ENCODE assay signal across 20 cellular contexts in genomic region chr13:97548138-97548537, GRCh38.
A peak's percentile ranks its signal among the peaks of the same experiment; 100 is the strongest.
DNase-seq lines count a peak whose midpoint lies in the region; ATAC-seq, FAIRE-seq and TF ChIP-seq lines count a peak whose summit lies in the region.
"Had no signal": no experiment of that assay in that cellular context is flagged by ENCODE, and none has a peak within 500 bp of the region (broad histone marks: within the 10 kb centered on the region; RNA-seq: fewer than 3 reads in every experiment).

No MANE protein-coding gene starts in this region.

- RAD21 ChIA-PET in GM12878 (lab: Charles Lee; ENCODE audit: unreplicated experiment): no interaction called here

- no peak for TF ChIP-seq EP300 in GM12878 (IDR thresholded peaks at IDR 0.05; ENCODE audit: borderline replicate concordance in 1 of 2, control insufficient read depth in 1 of 2, low read depth in 2 of 2, low read length in 2 of 2)

- no peak for TF ChIP-seq POLR2A in GM12878 (IDR thresholded peaks at IDR 0.05; ENCODE audit: low read depth, low read length)

- no peak overlapping the region for H3K27ac ChIP-seq in GM12878 (ENCODE audit: control insufficient read depth, insufficient read depth)
- no peak overlapping the region for H3K27ac ChIP-seq in kidney (ENCODE audit: low read depth in 2 of 2, low read length in 2 of 2)
- H3K27ac ChIP-seq: prostate gland had no signal

- FAIRE-seq in GM12878 (lab: Jason Lieb, UNC) (no peak), kidney (lab: Jason Lieb, UNC) (no peak)
- FAIRE-seq: endometrium had no signal

- intact Hi-C loops in GM12878 (cut with micrococcal nuclease; ENCODE audit: unreplicated experiment): no loop called here
- intact Hi-C loops in kidney (cut with DNase I): no loop called here

- 35% methylated on average over 3 of the region's 3 CpGs for WGBS in GM12878 (ENCODE audit: insufficient coverage, insufficient replicate concordance, low lambda C conversion rate, missing lambda C conversion rate)

- TF ChIP-seq CTCF in GM12878 (IDR thresholded peaks at IDR 0.05 in 2 of 3, conservative IDR thresholded peaks at IDR 0.05 in 1 of 3; ENCODE audit: control insufficient read depth in 2 of 3, extremely low read depth in 1 of 3, insufficient read depth in 1 of 3, low read depth in 3 of 3, low read length in 3 of 3): no peak
- no peak for TF ChIP-seq CTCF in kidney (IDR thresholded peaks at IDR 0.05; ENCODE audit: borderline replicate concordance, extremely low read depth, insufficient read depth)

- H3K4me2 ChIP-seq in GM12878 (ENCODE audit: control insufficient read depth, insufficient read depth): no peak overlapping the region

- ATAC-seq in GM18502 (IDR thresholded peaks at IDR 0.05; ENCODE audit: poor library complexity, unreplicated experiment) (peak; percentile 49), GM21360 (IDR thresholded peaks at IDR 0.05; ENCODE audit: unreplicated experiment) (peak; percentile 71), HG03064 (IDR thresholded peaks at IDR 0.05; ENCODE audit: low read depth, unreplicated experiment) (peak; percentile 74), GM12878 (peak; percentile 40; the same call in 2 of the 3 replicates), esophagus mucosa (no peak)
- ATAC-seq: activated CD8-positive, alpha-beta memory T cell treated with anti-CD3 and anti-CD28 coated beads, Interleukin-2, amount 10 ng/mL, durations not matched to agents 7 days and 5 days; Right ventricle myocardium inferior; stimulated activated naive CD8-positive, alpha-beta T cell treated with anti-CD3 and anti-CD28 coated beads, Interleukin-15, Interleukin-2, amounts not matched to agents 100 U/mL and 50 U/mL, for 24 hours had no signal

- no peaks in the 10 kb centered on the region for H3K4me1 ChIP-seq in GM12878 (ENCODE audit: control insufficient read depth, insufficient read depth, low read length)
- H3K4me1 ChIP-seq in kidney (ENCODE audit: control insufficient read depth in 1 of 2, insufficient read depth in 1 of 2, low read depth in 1 of 2, low read length in 2 of 2): no peaks in the 10 kb centered on the region
- H3K4me1 ChIP-seq: prostate gland, spleen had no signal

- no peaks in the 10 kb centered on the region for H3K9me3 ChIP-seq in GM12878 (replicated peaks; ENCODE audit: control insufficient read depth, insufficient read depth, low read length)
- no peaks in the 10 kb centered on the region for H3K9me3 ChIP-seq in kidney (ENCODE audit: control insufficient read depth in 1 of 2, low read length in 2 of 2)
- H3K9me3 ChIP-seq: prostate gland, spleen had no signal

- H4K20me1 ChIP-seq in GM12878 (ENCODE audit: control insufficient read depth, insufficient read depth): no peaks in the 10 kb centered on the region

- H3K9ac ChIP-seq in GM12878 (ENCODE audit: control insufficient read depth, insufficient read depth, low read length) (no peak overlapping the region), kidney (ENCODE audit: low read length in 2 of 2) (no peak overlapping the region)

- H3K79me2 ChIP-seq in GM12878 (ENCODE audit: control insufficient read depth, insufficient read depth, low read length): no peaks in the 10 kb centered on the region

- SMC1A ChIA-PET in GM12878 (lab: Charles Lee; ENCODE audit: uncharacterized antibody, unreplicated experiment): no interaction called here

- H3K27me3 ChIP-seq in GM12878 (replicated peaks in 1 of 2; ENCODE audit: control insufficient read depth in 2 of 2, insufficient read depth in 2 of 2, low read length in 1 of 2): no peaks in the 10 kb centered on the region
- H3K27me3 ChIP-seq: spleen had no signal

- in situ Hi-C loops in GM12878 (cut with MboI): no loop called here

- H3K4me3 ChIP-seq in GM12878 (no peak overlapping the region), kidney (ENCODE audit: low read length in 2 of 2) (no peak overlapping the region)
- H3K4me3 ChIP-seq: prostate gland, spleen had no signal

- DNase-seq in GM12878 (ENCODE audit: low read depth, low spot score) (no peak), islet precursor cell (no peak), D341Med (ENCODE audit: low spot score) (no peak), kidney (no peak)
- DNase-seq: activated CD4-positive, CD25-positive, alpha-beta regulatory T cell treated with anti-CD3 and anti-CD28 coated beads, Interleukin-2, amount 50 U/mL, for 72 hours; activated CD8-positive, alpha-beta memory T cell treated with anti-CD3 and anti-CD28 coated beads, Interleukin-2, amount 10 ng/mL, durations not matched to agents 7 days and 5 days; activated effector memory CD4-positive, alpha-beta T cell treated with Interleukin-2 at 50 U/mL for 16 hours; foreskin fibroblast; MV-4-11; naive B cell; NCI-H2081 treated with DMSO at 0.1 percent for 48 hours; spleen; stimulated activated naive CD8-positive, alpha-beta T cell treated with anti-CD3 and anti-CD28 coated beads, Interleukin-15, Interleukin-2, amounts not matched to agents 100 U/mL and 50 U/mL, for 24 hours had no signal

- POLR2A ChIA-PET in GM12878 (lab: Charles Lee): no interaction called here

- TF ChIP-seq RAD21 in GM12878 (IDR thresholded peaks at IDR 0.05; ENCODE audit: insufficient read depth, low read depth, low read length): no peak

- BruUV-seq in GM12878 (replicated peaks; lab: Mats Ljungman, UMichigan): no TSS peak

- H3K36me3 ChIP-seq in GM12878 (ENCODE audit: control insufficient read depth in 2 of 2, insufficient read depth in 2 of 2, low read length in 1 of 2): no peaks in the 10 kb centered on the region
- no peaks in the 10 kb centered on the region for H3K36me3 ChIP-seq in kidney (ENCODE audit: control insufficient read depth in 1 of 2, insufficient read depth in 2 of 2, low read length in 2 of 2)
- H3K36me3 ChIP-seq: prostate gland, spleen had no signal

- no peak overlapping the region for H2AFZ ChIP-seq in GM12878 (ENCODE audit: control insufficient read depth, low read depth, low read length)

- CTCF ChIA-PET in GM12878 (lab: Yijun Ruan, JAX): no interaction called here

TF ChIP-seq in GM12878, 131 proteins besides CTCF, POLR2A, EP300 and RAD21:
- TF ChIP-seq MTA3 (IDR thresholded peaks at IDR 0.05; ENCODE audit: borderline replicate concordance, low read length) (no peak), PBX3 (IDR thresholded peaks at IDR 0.05; ENCODE audit: insufficient replicate concordance, low read depth, low read length) (no peak), SREBF1 (IDR thresholded peaks at IDR 0.05; ENCODE audit: low read length) (no peak), ETV6 (conservative IDR thresholded peaks at IDR 0.05 in 1 of 2, IDR thresholded peaks at IDR 0.05 in 1 of 2; ENCODE audit: borderline replicate concordance in 1 of 2, low read depth in 1 of 2) (peak in 1 of 2 experiments; percentile 33; a peak in 1 of 4 replicates), BCLAF1 (IDR thresholded peaks at IDR 0.05) (no peak)
